1 cellular context compared by ENCODE assay signal in the genomic region with DNA sequence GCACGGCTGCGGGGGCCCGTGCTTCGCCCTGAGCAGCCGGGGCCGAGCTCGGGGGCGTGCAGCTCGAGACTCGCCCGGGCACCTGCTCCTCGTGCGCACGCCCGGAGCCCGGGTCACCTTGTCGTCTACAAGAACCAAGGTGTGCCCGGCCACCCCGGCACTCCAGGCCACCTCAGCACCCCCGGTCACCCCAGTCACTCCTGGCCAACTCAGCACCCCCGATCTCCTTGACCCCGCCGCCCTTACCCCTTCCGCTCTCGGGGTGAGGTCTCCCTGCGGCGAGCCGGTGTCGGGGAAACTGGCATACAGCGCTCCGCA.
TF ChIP-seq lines count a peak whose summit lies in the region.

No MANE protein-coding gene starts in this region.

TF ChIP-seq in HCT116, 20 proteins besides CTCF, POLR2A, EP300 and RAD21:
- no peak for TF ChIP-seq POLR2AphosphoS5 (IDR thresholded peaks at IDR 0.05; ENCODE audit: low read depth, low read length)
- no peak for TF ChIP-seq YY1 (IDR thresholded peaks at IDR 0.05; ENCODE audit: extremely low read depth, insufficient replicate concordance, low read depth, low read length)
- no peak for TF ChIP-seq SRF (IDR thresholded peaks at IDR 0.05; ENCODE audit: low read depth)
- TF ChIP-seq TCF7L2 (IDR thresholded peaks at IDR 0.05; ENCODE audit: borderline replicate concordance, extremely low read depth, insufficient read depth, insufficient read length): no peak
- no peak for TF ChIP-seq CBX3 (IDR thresholded peaks at IDR 0.05; ENCODE audit: low read depth)
- TF ChIP-seq EGR1 (IDR thresholded peaks at IDR 0.05; ENCODE audit: low read depth): no peak
- no peak for TF ChIP-seq REST (IDR thresholded peaks at IDR 0.05; ENCODE audit: low read depth)
- TF ChIP-seq ZFX (IDR thresholded peaks at IDR 0.05): no peak
- TF ChIP-seq FOSL1 (IDR thresholded peaks at IDR 0.05; ENCODE audit: low read depth): no peak
- TF ChIP-seq MAX (IDR thresholded peaks at IDR 0.05): no peak
- TF ChIP-seq EZH2phosphoT487 (IDR thresholded peaks at IDR 0.05; ENCODE audit: borderline replicate concordance): no peak
- no peak for TF ChIP-seq ZBTB33 (IDR thresholded peaks at IDR 0.05; ENCODE audit: extremely low read depth, insufficient replicate concordance, low read length)
- TF ChIP-seq ZNF274 (IDR thresholded peaks at IDR 0.05; ENCODE audit: low read depth, low read length): no peak
- TF ChIP-seq ATF3 (IDR thresholded peaks at IDR 0.05): no peak
- TF ChIP-seq CEBPB (IDR thresholded peaks at IDR 0.05; ENCODE audit: low read depth): no peak
